Comparison of ENCODE assay signal across 31 cellular contexts in the genomic region with DNA sequence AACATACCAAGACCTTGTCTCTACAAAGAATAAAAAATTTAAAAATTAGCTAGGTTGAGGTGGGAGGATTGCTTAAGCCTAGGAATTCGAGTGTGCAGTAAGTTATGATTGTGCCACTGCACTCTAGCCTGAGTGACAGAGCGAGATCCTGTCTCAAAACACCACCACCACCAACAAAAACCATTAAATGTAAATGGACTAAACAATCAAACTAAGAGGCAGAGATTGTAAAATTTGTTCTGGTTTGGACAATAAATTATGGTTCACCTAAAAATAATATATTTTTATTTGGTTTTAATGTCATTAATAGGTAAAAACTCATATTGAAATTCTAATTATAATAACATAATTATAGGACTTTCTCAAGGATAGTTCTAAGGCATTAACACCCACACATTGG. TPM values are rescaled to one million over a fixed set of nuclear protein-coding genes. Genes with fewer than 3 reads are reported as not detected.
DNase-seq lines count a peak whose midpoint lies in the region; ATAC-seq, FAIRE-seq and TF ChIP-seq lines count a peak whose summit lies in the region.
"Had no signal": no experiment of that assay in that cellular context is flagged by ENCODE, and none has a peak within 500 bp of the region (broad histone marks: within the 10 kb centered on the region; RNA-seq: fewer than 3 reads in every experiment).

No MANE protein-coding gene starts in this region.

- WGBS in K562 (ENCODE audit: insufficient coverage, low coverage, missing lambda C conversion rate) = 52% methylated on average over 2 of the region's 2 CpGs

- no peaks in the 10 kb centered on the region for H3K4me1 ChIP-seq in HEK293 (ENCODE audit: control insufficient read depth, insufficient read depth, low read length)
- H3K4me1 ChIP-seq in K562 (replicated peaks in 1 of 2; ENCODE audit: control insufficient read depth in 2 of 2, insufficient read depth in 2 of 2, low read length in 2 of 2) = peaks cover 0 to 3% of the 10 kb centered on the region in 2 experiments; a peak in 3 of 5 replicates
- H3K4me1 ChIP-seq: BE2C; BLaER1; BLaER1 treated with 17β-estradiol and CSF1 and Interleukin-3, amounts not matched to agents 10 nM and 100 nM had no signal

- H3K36me3 ChIP-seq in HEK293 (ENCODE audit: control insufficient read depth in 2 of 2, insufficient read depth in 1 of 2, low read length in 2 of 2) = no peaks in the 10 kb centered on the region
- no peaks in the 10 kb centered on the region for H3K36me3 ChIP-seq in K562 (ENCODE audit: control insufficient read depth, insufficient read depth, low read length)
- H3K36me3 ChIP-seq: BE2C; BLaER1; BLaER1 treated with 17β-estradiol and CSF1 and Interleukin-3, amounts not matched to agents 10 nM and 100 nM had no signal

- no peaks in the 10 kb centered on the region for H3K79me2 ChIP-seq in K562 (ENCODE audit: control insufficient read depth, insufficient read depth, low read length)

- TF ChIP-seq EP300 in K562 (IDR thresholded peaks at IDR 0.05; ENCODE audit: low read length) = no peak

- no peak for FAIRE-seq in K562 (lab: Jason Lieb, UNC)
- FAIRE-seq: A204.1, A549, D721Med had no signal

- H3K9me1 ChIP-seq in K562 (ENCODE audit: control insufficient read depth, insufficient read depth, low read length) = no peaks in the 10 kb centered on the region

- in situ Hi-C loops in K562 (cut with MboI) = no loop called here

- POLR2A ChIA-PET in HEK293 (lab: Yijun Ruan, JAX) (no interaction called here), K562 (lab: Yijun Ruan, JAX) (no interaction called here)

- H2AFZ ChIP-seq in K562 (ENCODE audit: low read depth, low read length) = no peak overlapping the region

- TF ChIP-seq RAD21 in K562 (CRISPR knock-in tag; conservative IDR thresholded peaks at IDR 0.05 in 1 of 2, IDR thresholded peaks at IDR 0.05 in 1 of 2) = no peak

- H4K20me1 ChIP-seq in K562 (replicated peaks; ENCODE audit: control insufficient read depth, insufficient read depth, low read length) = no peaks in the 10 kb centered on the region
- H4K20me1 ChIP-seq: BLaER1; BLaER1 treated with 17β-estradiol and CSF1 and Interleukin-3, amounts not matched to agents 10 nM and 100 nM had no signal

- no peak overlapping the region for H3K4me2 ChIP-seq in K562 (ENCODE audit: insufficient read depth, low read length)
- H3K4me2 ChIP-seq: A549; BLaER1; BLaER1 treated with 17β-estradiol and CSF1 and Interleukin-3, amounts not matched to agents 10 nM and 100 nM had no signal

- DNase-seq in K562 (ENCODE audit: extremely low read depth in 1 of 4, low spot score in 3 of 4) (no peak), NCI-H1417 treated with DMSO at 0.1 percent for 48 hours (lab: John Stamatoyannopoulos, UW) (no peak)
- DNase-seq in stimulated activated CD4-positive, alpha-beta T cell treated with anti-CD3 and anti-CD28 coated beads, Interleukin-1b, Interleukin-23, amount 100 ng/mL, for 48 hours = no peak
- DNase-seq: 8988T; ACHN; AML-193; BE2C; C1 segment of cervical spinal cord; Caco-2; Calu3; CD4-positive, alpha-beta memory T cell; CD4-positive, alpha-beta T cell; CD4-positive, CD25-positive, alpha-beta regulatory T cell; CD8-positive, alpha-beta memory T cell; CD8-positive, alpha-beta T cell; COR-L47; DMS 273 treated with DMSO at 0.1 percent for 48 hours; DMS153; DMS53; DMS79; DMS79 treated with DMSO at 0.1 percent for 48 hours; DND-41; EL had no signal

- H3K9ac ChIP-seq in K562 (ENCODE audit: insufficient read depth in 1 of 2, low read depth in 2 of 2, low read length in 2 of 2) = no peak overlapping the region
- H3K9ac ChIP-seq: BLaER1; BLaER1 treated with 17β-estradiol and CSF1 and Interleukin-3, amounts not matched to agents 10 nM and 100 nM had no signal

- H3K27ac ChIP-seq in HEK293 (ENCODE audit: extremely low read depth, low read depth, low read length) (no peak overlapping the region), K562 (ENCODE audit: extremely low read depth, low read depth, low read length) (no peak overlapping the region)
- H3K27ac ChIP-seq: 22Rv1; A549; BLaER1; BLaER1 treated with 17β-estradiol and CSF1 and Interleukin-3, amounts not matched to agents 10 nM and 100 nM; C4-2B had no signal

- no peak for TF ChIP-seq CTCF in HEK293 (tag by site-specific recombination; IDR thresholded peaks at IDR 0.05)
- TF ChIP-seq CTCF in K562 (IDR thresholded peaks at IDR 0.05 in 2 of 3, conservative IDR thresholded peaks at IDR 0.05 in 1 of 3; ENCODE audit: insufficient read depth in 2 of 3, low read depth in 1 of 3, low read length in 3 of 3) = no peak

- BruUV-seq in K562 (replicated peaks; lab: Mats Ljungman, UMichigan) = no TSS peak

- no peaks in the 10 kb centered on the region for H3K27me3 ChIP-seq in K562 (ENCODE audit: control insufficient read depth in 2 of 2, insufficient read depth in 2 of 2, low read length in 2 of 2)
- H3K27me3 ChIP-seq: BE2C; BLaER1; BLaER1 treated with 17β-estradiol and CSF1 and Interleukin-3, amounts not matched to agents 10 nM and 100 nM had no signal

- TF ChIP-seq POLR2A in K562 (conservative IDR thresholded peaks at IDR 0.05) = no peak

- H3K9me3 ChIP-seq in HEK293 (ENCODE audit: control insufficient read depth, insufficient read depth, low read depth, low read length) (no peaks in the 10 kb centered on the region), K562 (replicated peaks; ENCODE audit: control insufficient read depth, insufficient read depth, low read depth, low read length) (peaks cover 2% of the 10 kb centered on the region; the same call in 1 of the 2 replicates)

- no peak for ATAC-seq in K562
- ATAC-seq: A549; CD8-positive, alpha-beta T cell had no signal

- H3K4me3 ChIP-seq in HEK293 (ENCODE audit: low read depth, low read length) = no peak overlapping the region
- no peak overlapping the region for H3K4me3 ChIP-seq in K562
- H3K4me3 ChIP-seq: A549; BLaER1; BLaER1 treated with 17β-estradiol and CSF1 and Interleukin-3, amounts not matched to agents 10 nM and 100 nM had no signal

- intact Hi-C loops in K562 (cut with micrococcal nuclease) = no loop called here

- CTCF ChIA-PET in HEK293 (lab: Yijun Ruan, JAX) = no interaction called here
- CTCF ChIA-PET in K562 (lab: Yijun Ruan, JAX; ENCODE audit: low intra/inter-chr PET ratio) = no interaction called here

TF ChIP-seq in HEK293, 187 proteins besides CTCF, POLR2A, EP300 and RAD21:
- TF ChIP-seq HOXA7 (CRISPR knock-in tag; IDR thresholded peaks at IDR 0.05; ENCODE audit: borderline replicate concordance) = no peak
- no peak for TF ChIP-seq ZEB2 (tag by site-specific recombination; IDR thresholded peaks at IDR 0.05)
- TF ChIP-seq ZNF501 (tag by site-specific recombination; IDR thresholded peaks at IDR 0.05) = no peak
- peak; percentile 75 for TF ChIP-seq SETDB1 (IDR thresholded peaks at IDR 0.05; ENCODE audit: insufficient read length, low read length)
- no peak for TF ChIP-seq ZNF792 (tag by site-specific recombination; IDR thresholded peaks at IDR 0.05)
- TF ChIP-seq ZNF830 (tag by site-specific recombination; IDR thresholded peaks at IDR 0.05; ENCODE audit: low read depth) = no peak
- no peak for TF ChIP-seq ZNF704 (tag by site-specific recombination; IDR thresholded peaks at IDR 0.05)

TF ChIP-seq in K562, 482 proteins besides CTCF, POLR2A, EP300 and RAD21:
- TF ChIP-seq GTF3C2 (IDR thresholded peaks at IDR 0.05; ENCODE audit: borderline replicate concordance, extremely low read depth, insufficient read length) = no peak
- peak; percentile 97 for TF ChIP-seq ZNF507 (tag; conservative IDR thresholded peaks at IDR 0.05)
- no peak for TF ChIP-seq NCOA4 (IDR thresholded peaks at IDR 0.05; ENCODE audit: partially characterized antibody)
- peak in 1 of 2 experiments; percentile 30; a peak in 1 of 3 replicates for TF ChIP-seq CBX3 (IDR thresholded peaks at IDR 0.05; ENCODE audit: borderline replicate concordance in 1 of 2, low read length in 2 of 2)
- TF ChIP-seq ZNF354B (CRISPR knock-in tag; IDR thresholded peaks at IDR 0.05) = peak; percentile 83
- TF ChIP-seq RBM25 (IDR thresholded peaks at IDR 0.05; ENCODE audit: low read depth, low read length, severe bottlenecking) = peak; percentile 49
TF ChIP-seq in K562: peak in this region for 4.

RNA-seq across cellular contexts. Expression of gene ATIC, which starts 9.9 kb away (rescaled TPM):
- 153 and 264 TPM in 2 replicates for total RNA-seq in K562 (2011; cell fraction: chromatin; rRNA removed; ENCODE audit: low replicate concordance)
- 74.7 and 102 TPM in 2 replicates for total RNA-seq in K562 (2011; cell fraction: nucleolus; rRNA removed)
- 123 and 141 TPM in 2 replicates for total RNA-seq in K562 (2011; cell fraction: nucleoplasm; rRNA removed)
- 61.6 and 71.6 TPM in 2 replicates for total RNA-seq in K562 (2014; rRNA removed)
- 54.2 and 58.4 TPM in 2 replicates for total RNA-seq in K562 (2014; rRNA removed; fragmentation: Illumina TruSeq; extraction: Trizol)
- 45.6 and 53.5 TPM in 2 replicates for total RNA-seq in K562 (2015; rRNA removed; fragmentation: Illumina TruSeq; extraction: Trizol)
- 305 and 308 TPM in 2 replicates for total RNA-seq in K562 (2021)
- polyA plus RNA-seq in K562 (2011; rRNA removed) = 131 and 134 TPM in 2 replicates
- polyA plus RNA-seq in K562 (2011; cell fraction: cytosol; rRNA removed) = 79.2 and 99.4 TPM in 2 replicates
- polyA plus RNA-seq in K562 (2011; cell fraction: nucleus; rRNA removed) = 112 and 126 TPM in 2 replicates
- 257 and 409 TPM in 2 replicates for polyA plus RNA-seq in K562 (2012)
- 384 and 426 TPM in 2 replicates for polyA plus RNA-seq in K562 (2014; fragmentation: Illumina TruSeq; extraction: Trizol)
- 100 to 1,000 TPM; 304 to 480 TPM for polyA plus RNA-seq in K562 (2014; fragmentation: Nextera tagmentation; extraction: Ambion mirVana)
- polyA plus RNA-seq in K562 (2014; rRNA removed) = 178 and 212 TPM in 2 replicates
- polyA minus RNA-seq in K562 (2011; rRNA and poly(A)+ RNA removed) = 285 and 362 TPM in 2 replicates
- polyA minus RNA-seq in K562 (2011; cell fraction: cytosol; rRNA and poly(A)+ RNA removed) = 147 and 208 TPM in 2 replicates
- 47.4 and 65.0 TPM in 2 replicates for polyA minus RNA-seq in K562 (2011; cell fraction: nucleus; rRNA and poly(A)+ RNA removed)

Comparison
In these comparisons a context has a peak if more than half of its experiments do, and no peak if none do; other contexts are left out.
1. Of the 44 proteins assayed by ChIP-seq in both K562 and HEK293: peak only in K562: none; only in HEK293: SETDB1; in both: none; in neither: 43.